8 cellular contexts compared by ENCODE assay signal in the genomic region with DNA sequence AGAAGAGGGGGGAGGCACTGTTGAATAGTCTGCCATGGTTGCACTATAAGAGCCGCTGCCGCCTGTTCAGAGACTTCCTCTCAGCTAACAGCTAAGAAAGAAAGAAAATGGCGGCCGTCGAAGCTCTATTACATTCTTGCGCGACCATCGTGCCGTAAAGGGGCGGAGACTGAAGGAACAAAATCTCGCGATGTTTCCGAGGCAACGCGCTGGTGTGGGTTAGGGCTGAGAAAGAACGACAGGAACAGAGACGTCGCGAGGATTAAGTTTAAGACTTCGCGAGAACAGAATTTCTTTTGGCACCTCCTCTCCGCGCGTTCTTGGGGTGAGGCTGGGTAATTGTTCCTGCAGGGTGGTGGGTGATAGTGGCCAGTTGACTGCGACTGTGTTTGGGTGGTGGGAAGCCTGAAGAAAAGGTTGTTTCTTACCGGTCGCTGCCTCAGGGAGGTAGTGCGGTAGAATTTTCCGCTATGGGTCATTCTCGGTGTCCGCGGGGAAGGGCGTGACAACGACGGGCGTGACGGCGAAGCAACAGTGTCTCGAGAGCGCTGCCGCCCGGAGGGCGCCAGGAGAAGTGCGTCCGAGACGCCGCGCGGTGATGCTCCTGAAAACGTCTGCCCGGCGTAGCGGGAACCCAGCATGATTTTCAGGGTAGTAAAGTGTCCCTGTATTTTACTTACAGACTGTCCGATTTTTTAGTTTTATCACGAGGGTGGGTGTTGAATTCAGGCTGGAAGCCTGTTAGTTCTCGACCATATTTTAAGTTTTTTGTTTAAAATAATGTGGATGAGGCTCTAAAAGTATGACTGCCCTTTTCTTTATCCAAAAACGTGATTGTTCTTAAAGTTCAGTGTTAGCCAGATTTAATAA. TPM values are rescaled to one million over a fixed set of nuclear protein-coding genes. Genes with fewer than 3 reads are reported as not detected.
DNase-seq lines count a peak whose midpoint lies in the region; ATAC-seq and TF ChIP-seq lines count a peak whose summit lies in the region.

A gene with protein sequence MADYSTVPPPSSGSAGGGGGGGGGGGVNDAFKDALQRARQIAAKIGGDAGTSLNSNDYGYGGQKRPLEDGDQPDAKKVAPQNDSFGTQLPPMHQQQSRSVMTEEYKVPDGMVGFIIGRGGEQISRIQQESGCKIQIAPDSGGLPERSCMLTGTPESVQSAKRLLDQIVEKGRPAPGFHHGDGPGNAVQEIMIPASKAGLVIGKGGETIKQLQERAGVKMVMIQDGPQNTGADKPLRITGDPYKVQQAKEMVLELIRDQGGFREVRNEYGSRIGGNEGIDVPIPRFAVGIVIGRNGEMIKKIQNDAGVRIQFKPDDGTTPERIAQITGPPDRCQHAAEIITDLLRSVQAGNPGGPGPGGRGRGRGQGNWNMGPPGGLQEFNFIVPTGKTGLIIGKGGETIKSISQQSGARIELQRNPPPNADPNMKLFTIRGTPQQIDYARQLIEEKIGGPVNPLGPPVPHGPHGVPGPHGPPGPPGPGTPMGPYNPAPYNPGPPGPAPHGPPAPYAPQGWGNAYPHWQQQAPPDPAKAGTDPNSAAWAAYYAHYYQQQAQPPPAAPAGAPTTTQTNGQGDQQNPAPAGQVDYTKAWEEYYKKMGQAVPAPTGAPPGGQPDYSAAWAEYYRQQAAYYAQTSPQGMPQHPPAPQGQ (minus strand): TSS at position 104 of the 870 bp plus-strand sequence. CDS start 68 bp downstream, at position 36.

- H3K9me3 Mint-ChIP-seq in activated T-helper 17 cell treated with anti-CD3 and anti-CD28 coated beads, Interleukin-2, amount 50 U/mL, for 72 hours: no peaks in the 10 kb centered on the region
- H3K9me3 Mint-ChIP-seq in nephron progenitor cell: peaks cover 17% of the 10 kb centered on the region

- H3K27ac Mint-ChIP-seq in activated T-helper 17 cell treated with anti-CD3 and anti-CD28 coated beads, Interleukin-2, amount 50 U/mL, for 72 hours: no peak within 1 kb of the TSS
- H3K27ac Mint-ChIP-seq in nephron progenitor cell: no peak within 1 kb of the TSS

- H3K4me3 Mint-ChIP-seq in activated T-helper 17 cell treated with anti-CD3 and anti-CD28 coated beads, Interleukin-2, amount 50 U/mL, for 72 hours: no peak within 1 kb of the TSS
- no peak within 1 kb of the TSS for H3K4me3 Mint-ChIP-seq in nephron progenitor cell

- H3K27ac ChIP-seq in stomach: peak within 1 kb of the TSS; percentile 98 to 99 (median 99)

- H3K9me3 ChIP-seq in stomach: no peaks in the 10 kb centered on the region

- TF ChIP-seq CTCF in LNCAP (IDR thresholded peaks at IDR 0.05) (peak; percentile 68), fibroblast of the aortic adventitia (IDR thresholded peaks at IDR 0.05; ENCODE audit: insufficient read depth, low read length) (peak; percentile 78), nephron progenitor cell (IDR thresholded peaks at IDR 0.05) (peak; percentile 57), stomach (IDR thresholded peaks at IDR 0.05) (peak in 5 of 7 experiments; percentile 50 to 79 (median 77))

- H3K4me1 ChIP-seq in stomach: peaks cover 31 to 65% (median 46%) of the 10 kb centered on the region in 4 donors

- peaks cover 5% of the 10 kb centered on the region for H3K36me3 Mint-ChIP-seq in activated T-helper 17 cell treated with anti-CD3 and anti-CD28 coated beads, Interleukin-2, amount 50 U/mL, for 72 hours (ENCODE audit: low read depth)
- peaks cover 45% of the 10 kb centered on the region for H3K36me3 Mint-ChIP-seq in nephron progenitor cell (ENCODE audit: low read depth)

- intact Hi-C loops in stomach (cut with DNase I; ENCODE audit: low total_unique reads): loop anchor here (10.0 kb wide), 1 partner anchor 136 kb away; no protein-coding TSS in a partner anchor

- H3K27me3 Mint-ChIP-seq in activated T-helper 17 cell treated with anti-CD3 and anti-CD28 coated beads, Interleukin-2, amount 50 U/mL, for 72 hours: no peaks in the 10 kb centered on the region
- H3K27me3 Mint-ChIP-seq in nephron progenitor cell (ENCODE audit: low read depth, poor library complexity): peaks cover 2% of the 10 kb centered on the region

- TF ChIP-seq POLR2A in stomach (IDR thresholded peaks at IDR 0.05): peak in 2 of 4 donors; percentile 8 to 38

- H3K36me3 ChIP-seq in stomach: peaks cover 0 to 8% (median 7%) of the 10 kb centered on the region in 4 donors

- no peak for TF ChIP-seq EP300 in stomach (IDR thresholded peaks at IDR 0.05)

- H3K4me1 Mint-ChIP-seq in activated T-helper 17 cell treated with anti-CD3 and anti-CD28 coated beads, Interleukin-2, amount 50 U/mL, for 72 hours: peaks cover 16% of the 10 kb centered on the region
- H3K4me1 Mint-ChIP-seq in nephron progenitor cell: peaks cover 53% of the 10 kb centered on the region

- H3K4me3 ChIP-seq in fibroblast of the aortic adventitia (ENCODE audit: low read depth, low read length) (peak within 1 kb of the TSS; percentile 96), stomach (peak within 1 kb of the TSS; percentile 67 to 82 (median 74))

- ATAC-seq in activated T-helper 17 cell treated with anti-CD3 and anti-CD28 coated beads, Interleukin-2, amount 50 U/mL, for 72 hours (replicated peaks): peak; percentile 76

- peak; percentile 99 for DNase-seq in ELF-1 (ENCODE audit: low read depth, low spot score)
- DNase-seq in GOT3 (lab: John Stamatoyannopoulos, UW): peak; percentile 71
- DNase-seq in RPMI8226: peak; percentile 95
- DNase-seq in fibroblast of the aortic adventitia (ENCODE audit: low read depth): peak; percentile 100
- peak; percentile 92 for DNase-seq in nephron progenitor cell
- peak; percentile 96 for DNase-seq in stomach

- WGBS in stomach, 5 donors: 0% methylated on average over 46 to 57 of the region's 57 CpGs

- H3K27me3 ChIP-seq in stomach: no peaks in the 10 kb centered on the region

RNA-seq across cellular contexts. Expression of the gene that starts here (rescaled TPM):
- 100 to 1,000 TPM; 183 to 194 TPM for total RNA-seq in activated T-helper 17 cell treated with anti-CD3 and anti-CD28 coated beads, Interleukin-2, amount 50 U/mL, for 72 hours
- total RNA-seq in fibroblast of the aortic adventitia (ENCODE audit: low replicate concordance): 32.4 and 87.7 TPM in 2 replicates
- total RNA-seq in stomach: 100 to 1,000 TPM in 3 of 5 donors, 10 to 100 TPM in 2; 39.4 to 394 (median 110) TPM
- 10 to 100 TPM; 25.6 to 48.0 (median 39.3) TPM for polyA plus RNA-seq in stomach

Comparison
In these comparisons a context has a peak if more than half of its experiments do, and no peak if none do; other contexts are left out.
1. Peak in every context shown above with its lines: DNase-seq, ATAC-seq, H3K4me3 ChIP-seq and H3K27ac ChIP-seq.